Comparison of ENCODE assay signal across 24 cellular contexts in the genomic region with DNA sequence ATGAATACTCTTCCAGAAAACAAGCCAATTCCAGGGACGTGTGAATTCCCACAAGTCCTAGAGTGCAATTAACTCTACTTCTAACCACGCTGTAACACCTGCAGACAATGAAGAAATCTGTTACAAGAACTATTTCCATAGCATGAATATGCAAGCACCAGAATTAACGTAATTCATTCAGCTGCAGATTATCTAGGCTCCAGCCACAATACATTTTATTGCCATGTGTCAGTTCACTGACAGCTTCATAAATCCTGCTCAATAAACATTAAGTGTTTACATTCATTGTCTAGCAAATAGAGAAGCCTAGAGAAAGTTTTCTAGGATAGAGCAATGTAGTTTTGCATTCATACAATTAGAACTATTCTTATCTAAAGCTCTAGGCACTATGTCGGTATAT.
DNase-seq lines count a peak whose midpoint lies in the region; ATAC-seq and TF ChIP-seq lines count a peak whose summit lies in the region.
"Had no signal": no experiment of that assay in that cellular context is flagged by ENCODE, and none has a peak within 500 bp of the region (broad histone marks: within the 10 kb centered on the region; RNA-seq: fewer than 3 reads in every experiment).

No MANE protein-coding gene starts in this region.

- no peak overlapping the region for H3K4me3 ChIP-seq in LNCaP clone FGC (ENCODE audit: low read depth, low read length)
- H3K4me3 ChIP-seq: adrenal gland, GM12878, heart left ventricle had no signal

- H3K4me3 Mint-ChIP-seq in nephron progenitor cell = peak overlapping the region; percentile 34
- no peak overlapping the region for H3K4me3 Mint-ChIP-seq in activated CD8-positive, alpha-beta T cell treated with anti-CD3 and anti-CD28 coated beads for 36 hours
- H3K4me3 Mint-ChIP-seq: activated T-cell treated with anti-CD3 and anti-CD28 coated beads, Interleukin-2, amount 50 U/mL, for 24 hours; B cell had no signal

- H3K27me3 Mint-ChIP-seq in nephron progenitor cell (ENCODE audit: low read depth, poor library complexity) = no peaks in the 10 kb centered on the region
- H3K27me3 Mint-ChIP-seq in activated CD8-positive, alpha-beta T cell treated with anti-CD3 and anti-CD28 coated beads for 36 hours = no peaks in the 10 kb centered on the region
- H3K27me3 Mint-ChIP-seq: activated T-cell treated with anti-CD3 and anti-CD28 coated beads, Interleukin-2, amount 50 U/mL, for 24 hours; B cell had no signal

- DNase-seq in NCI-H2107 treated with DMSO at 0.1 percent for 48 hours (lab: John Stamatoyannopoulos, UW; ENCODE audit: unreplicated experiment) = peak; percentile 3
- no peak for DNase-seq in NCI-H2107 (lab: John Stamatoyannopoulos, UW)
- peak; percentile 63 for DNase-seq in LNCaP clone FGC (ENCODE audit: low read depth)
- peak; percentile 41 for DNase-seq in SHP77 treated with DMSO at 0.1 percent for 48 hours (lab: John Stamatoyannopoulos, UW)
- DNase-seq in nephron progenitor cell = no peak
- DNase-seq in activated CD8-positive, alpha-beta T cell treated with anti-CD3 and anti-CD28 coated beads for 36 hours = no peak
- no peak for DNase-seq in superior temporal gyrus (ENCODE audit: extremely low spot score)
- DNase-seq: activated naive CD4-positive, alpha-beta T cell; activated T-cell treated with anti-CD3 and anti-CD28 coated beads, Interleukin-2, amount 50 U/mL, for 24 hours; adrenal gland; DMS79 treated with DMSO at 0.1 percent for 48 hours; effector CD4-positive, alpha-beta T cell; heart left ventricle; left cardiac atrium; NCI-H1092; NCI-H2029 treated with DMSO at 0.1 percent for 48 hours; NCI-H524 treated with DMSO at 0.1 percent for 48 hours; occipital lobe; stimulated activated CD8-positive, alpha-beta memory T cell treated with anti-CD3 and anti-CD28 coated beads, Interleukin-4, amount 100 ng/mL, for 48 hours; T-helper 1 cell; trophoblast cell had no signal

- intact Hi-C loops in activated CD8-positive, alpha-beta T cell treated with anti-CD3 and anti-CD28 coated beads for 36 hours (cut with micrococcal nuclease) = no loop called here

- no peaks in the 10 kb centered on the region for H3K36me3 Mint-ChIP-seq in nephron progenitor cell (ENCODE audit: low read depth)
- no peaks in the 10 kb centered on the region for H3K36me3 Mint-ChIP-seq in activated CD8-positive, alpha-beta T cell treated with anti-CD3 and anti-CD28 coated beads for 36 hours (ENCODE audit: low read depth)

- POLR2A ChIA-PET in activated CD8-positive, alpha-beta T cell treated with anti-CD3 and anti-CD28 coated beads for 36 hours (lab: Charles Lee) = no interaction called here

- H3K27ac Mint-ChIP-seq in nephron progenitor cell = peak overlapping the region; percentile 73
- no peak overlapping the region for H3K27ac Mint-ChIP-seq in activated CD8-positive, alpha-beta T cell treated with anti-CD3 and anti-CD28 coated beads for 36 hours
- H3K27ac Mint-ChIP-seq: activated T-cell treated with anti-CD3 and anti-CD28 coated beads, Interleukin-2, amount 50 U/mL, for 24 hours; B cell had no signal

- no peak for ATAC-seq in HG03039 (IDR thresholded peaks at IDR 0.05; ENCODE audit: unreplicated experiment)
- no peak for ATAC-seq in activated CD8-positive, alpha-beta T cell treated with anti-CD3 and anti-CD28 coated beads for 36 hours
- ATAC-seq: GM12878, heart left ventricle, left cardiac atrium had no signal

- TF ChIP-seq CTCF in LNCaP clone FGC (IDR thresholded peaks at IDR 0.05; ENCODE audit: control insufficient read depth, extremely low read depth, insufficient read depth) (no peak), nephron progenitor cell (IDR thresholded peaks at IDR 0.05) (no peak)
- TF ChIP-seq CTCF in activated CD8-positive, alpha-beta T cell treated with anti-CD3 and anti-CD28 coated beads for 36 hours (IDR thresholded peaks at IDR 0.05) = no peak

- H3K9me3 Mint-ChIP-seq in nephron progenitor cell = no peaks in the 10 kb centered on the region
- no peaks in the 10 kb centered on the region for H3K9me3 Mint-ChIP-seq in activated CD8-positive, alpha-beta T cell treated with anti-CD3 and anti-CD28 coated beads for 36 hours
- H3K9me3 Mint-ChIP-seq: activated T-cell treated with anti-CD3 and anti-CD28 coated beads, Interleukin-2, amount 50 U/mL, for 24 hours had no signal

- CTCF ChIA-PET in activated CD8-positive, alpha-beta T cell treated with anti-CD3 and anti-CD28 coated beads for 36 hours (lab: Charles Lee) = no interaction called here

- H3K4me1 Mint-ChIP-seq in nephron progenitor cell = peaks cover 21% of the 10 kb centered on the region
- H3K4me1 Mint-ChIP-seq in activated CD8-positive, alpha-beta T cell treated with anti-CD3 and anti-CD28 coated beads for 36 hours (ENCODE audit: low read depth) = no peaks in the 10 kb centered on the region
- H3K4me1 Mint-ChIP-seq: B cell had no signal

Comparison
In these comparisons a context has a peak if more than half of its experiments do, and no peak if none do; other contexts are left out.
1. DNase-seq: peak in NCI-H2107 treated with DMSO at 0.1 percent for 48 hours (single experiment), LNCaP clone FGC (single experiment) and SHP77 treated with DMSO at 0.1 percent for 48 hours (single experiment); none in NCI-H2107 (single experiment), nephron progenitor cell (single experiment), activated CD8-positive, alpha-beta T cell treated with anti-CD3 and anti-CD28 coated beads for 36 hours (single experiment) and superior temporal gyrus (single experiment).